In genomic region chr9:96242829-96243228, GRCh38 we compare ENCODE assay signal across 20 cellular contexts.
DNase-seq lines count a peak whose midpoint lies in the region; ATAC-seq lines count a peak whose summit lies in the region.
"Had no signal": no experiment of that assay in that cellular context is flagged by ENCODE, and none has a peak within 500 bp of the region (broad histone marks: within the 10 kb centered on the region; RNA-seq: fewer than 3 reads in every experiment).

No MANE protein-coding gene starts in this region.

- ATAC-seq in GM18511 (IDR thresholded peaks at IDR 0.05; ENCODE audit: unreplicated experiment): no peak
- no peak for ATAC-seq in GM21526 (IDR thresholded peaks at IDR 0.05; ENCODE audit: low FRiP score, unreplicated experiment)
- ATAC-seq: WTC11 had no signal

- intact Hi-C loops in head of caudate nucleus (cut with DNase I): no loop called here

- peak; percentile 61 for DNase-seq in Ammon's horn (ENCODE audit: low spot score)
- DNase-seq in NCI-H69 (lab: John Stamatoyannopoulos, UW): peak; percentile 5
- peak in 28 of 42 donors; percentile 10 to 67 (median 34) for DNase-seq in head of caudate nucleus
- peak; percentile 28 for DNase-seq in retina
- DNase-seq in SKM-1 treated with dmso at 0.1 percent for 144 hours (lab: John Stamatoyannopoulos, UW; ENCODE audit: unreplicated experiment): no peak
- DNase-seq in AG08395 (ENCODE audit: low spot score): no peak
- DNase-seq: activated CD4-positive, alpha-beta memory T cell treated with anti-CD3 and anti-CD28 coated beads, Interleukin-2, amount 10 ng/mL, durations not matched to agents 7 days and 5 days; activated naive CD4-positive, alpha-beta T cell; activated T-cell treated with anti-CD3 and anti-CD28 coated beads, Interleukin-2, amount 50 U/mL, for 1 hour; amniotic stem cell; DMS 273 treated with DMSO at 0.1 percent for 48 hours; foreskin fibroblast; KBM-7; NCI-H1048; NCI-H187 treated with DMSO at 0.1 percent for 48 hours; NCI-H2227 treated with DMSO at 0.1 percent for 48 hours; stimulated activated CD4-positive, alpha-beta T cell treated with anti-CD3 and anti-CD28 coated beads, Interleukin-4, amount 100 ng/mL, for 1 hour had no signal

Comparison
In these comparisons a context has a peak if more than half of its experiments do, and no peak if none do; other contexts are left out.
1. DNase-seq: peak in Ammon's horn (single experiment), NCI-H69 (single experiment), head of caudate nucleus (28 of 42) and retina (single experiment); none in SKM-1 treated with dmso at 0.1 percent for 144 hours (single experiment) and AG08395 (single experiment).